Comparison of ENCODE assay signal across 8 cellular contexts in the genomic region with DNA sequence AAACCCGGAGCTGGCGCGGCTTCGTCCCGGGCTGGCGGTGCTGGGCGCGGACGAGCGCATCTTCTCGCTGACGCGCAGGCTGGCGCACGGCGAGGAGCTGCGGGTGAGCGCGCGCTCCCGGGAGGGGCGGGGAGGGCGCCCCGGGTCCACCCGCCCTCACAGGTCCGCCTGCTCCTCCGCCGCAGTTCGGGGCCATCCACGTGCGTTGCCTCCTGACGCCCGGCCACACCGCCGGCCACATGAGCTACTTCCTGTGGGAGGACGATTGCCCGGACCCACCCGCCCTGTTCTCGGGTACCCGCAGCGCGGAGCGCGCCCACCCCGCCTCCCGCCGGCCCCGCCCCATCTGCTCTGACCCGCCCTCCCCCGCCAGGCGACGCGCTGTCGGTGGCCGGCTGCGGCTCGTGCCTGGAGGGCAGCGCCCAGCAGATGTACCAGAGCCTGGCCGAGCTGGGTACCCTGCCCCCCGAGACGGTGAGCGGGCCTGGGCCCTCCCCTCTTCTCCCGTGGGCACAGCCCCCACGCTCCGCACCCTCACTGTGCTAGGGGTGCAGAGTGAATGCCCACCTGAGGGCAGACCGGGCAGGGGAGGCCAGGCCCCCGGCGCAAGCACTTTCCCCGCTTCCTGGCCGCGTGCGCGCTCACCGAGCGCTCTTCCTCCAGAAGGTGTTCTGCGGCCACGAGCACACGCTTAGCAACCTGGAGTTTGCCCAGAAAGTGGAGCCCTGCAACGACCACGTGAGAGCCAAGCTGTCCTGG. TPM values are rescaled to one million over a fixed set of nuclear protein-coding genes. Genes with fewer than 3 reads are reported as not detected.
DNase-seq lines count a peak whose midpoint lies in the region; ATAC-seq, FAIRE-seq and TF ChIP-seq lines count a peak whose summit lies in the region.

No MANE protein-coding gene starts in this region.

- peak; percentile 77 to 82 for ATAC-seq in naive B cell (ENCODE audit: low read depth in 2 of 2)
- ATAC-seq in GM18873 (IDR thresholded peaks at IDR 0.05; ENCODE audit: low FRiP score, unreplicated experiment) = no peak

- H3K4me3 ChIP-seq in esophagus (ENCODE audit: low read depth in 1 of 2, low read length in 2 of 2) = peak overlapping the region; percentile 26 to 34
- peak overlapping the region; percentile 39 to 44 for H3K4me3 ChIP-seq in tibial artery

- WGBS in esophagus, 2 donors = 1% methylated on average over 27 to 80 of the region's 80 CpGs

- H3K36me3 Mint-ChIP-seq in naive B cell = no peaks in the 10 kb centered on the region

- H3K27me3 ChIP-seq in esophagus (ENCODE audit: control insufficient read depth in 1 of 2, insufficient read depth in 2 of 2, low read length in 2 of 2) (peaks cover 0 to 8% of the 10 kb centered on the region in 2 donors), tibial artery (peaks cover 0 to 45% of the 10 kb centered on the region in 2 donors)

- peaks cover 0 to 18% of the 10 kb centered on the region in 2 donors for H3K36me3 ChIP-seq in esophagus (ENCODE audit: control insufficient read depth in 2 of 2, insufficient read depth in 2 of 2, low read length in 1 of 2)
- H3K36me3 ChIP-seq in tibial artery = peaks cover 6 to 41% (median 13%) of the 10 kb centered on the region in 3 donors

- TF ChIP-seq CTCF in tibial artery (IDR thresholded peaks at IDR 0.05) = no peak

- TF ChIP-seq POLR2A in H54 (IDR thresholded peaks at IDR 0.05; ENCODE audit: low read depth, low read length) = 0 out of 2 replicates have a peak, but pooled peaks have one; percentile 28

- intact Hi-C loops in tibial artery (cut with DNase I; ENCODE audit: low total_unique reads) = no loop called here

- H3K4me1 ChIP-seq in esophagus (ENCODE audit: control insufficient read depth in 2 of 2, insufficient read depth in 2 of 2, low read length in 1 of 2) (peaks cover 5 to 22% of the 10 kb centered on the region in 2 donors), tibial artery (peaks cover 0 to 31% (median 29%) of the 10 kb centered on the region in 4 donors)

- peaks cover 0 to 5% (median 0%) of the 10 kb centered on the region in 3 donors for H3K4me1 Mint-ChIP-seq in naive B cell

- no peaks in the 10 kb centered on the region for H3K27me3 Mint-ChIP-seq in naive B cell

- peak overlapping the region in 2 of 6 donors; percentile 15 to 43 for H3K27ac Mint-ChIP-seq in naive B cell

- DNase-seq in D341Med (ENCODE audit: low spot score) (peak; percentile 84), H54 (ENCODE audit: insufficient read length, low spot score) (peak; percentile 95), NCI-H82 (lab: John Stamatoyannopoulos, UW) (peak; percentile 84), activated T-cell treated with anti-CD3 and anti-CD28 coated beads for 48 hours (ENCODE audit: low read depth) (peak; percentile 66), naive B cell (peak; percentile 77), tibial artery (peak in 1 of 2 donors; percentile 49)

- H3K9me3 ChIP-seq in esophagus (ENCODE audit: control insufficient read depth in 2 of 2, insufficient read depth in 1 of 2, low read depth in 1 of 2, low read length in 1 of 2) = no peaks in the 10 kb centered on the region
- H3K9me3 ChIP-seq in tibial artery = no peaks in the 10 kb centered on the region

- no peak overlapping the region for H3K27ac ChIP-seq in esophagus (ENCODE audit: low read depth in 2 of 2, low read length in 1 of 2)
- H3K27ac ChIP-seq in tibial artery = no peak overlapping the region

- peak overlapping the region in 6 of 8 donors; percentile 49 to 75 (median 55) for H3K4me3 Mint-ChIP-seq in naive B cell

- H3K9me3 Mint-ChIP-seq in naive B cell = no peaks in the 10 kb centered on the region

- FAIRE-seq in H54 (lab: Jason Lieb, UNC) = no peak

RNA-seq across cellular contexts. Expression of a gene that starts 1.4 kb away (rescaled TPM):
- 1 to 10 TPM; 1.6 to 3.4 TPM for polyA plus RNA-seq in esophagus
- polyA plus RNA-seq in naive B cell (ENCODE audit: low read depth in 6 of 6) = 1 to 10 TPM; 1.5 to 8.5 (median 2.9) TPM

RNA-seq across cellular contexts. Expression of a gene that starts 2.1 kb away (rescaled TPM):
- under 1 TPM; 0.28 to 0.86 TPM for polyA plus RNA-seq in esophagus
- polyA plus RNA-seq in naive B cell (ENCODE audit: low read depth in 6 of 6) = under 1 TPM in 2 of 6 donors, not detected in 4; 0.41 to 0.95 TPM

RNA-seq across cellular contexts. Expression of a gene that starts 7.4 kb away (rescaled TPM):
- polyA plus RNA-seq in esophagus (10 to 100 TPM; 17.9 to 22.4 TPM), naive B cell (ENCODE audit: low read depth in 6 of 6) (10 to 100 TPM; 21.5 to 62.0 (median 38.0) TPM)

RNA-seq across cellular contexts. Expression of a gene that starts 12.5 kb away (rescaled TPM):
- 10 to 100 TPM; 21.9 to 41.2 TPM for polyA plus RNA-seq in esophagus
- 10 to 100 TPM; 14.1 to 29.6 (median 20.5) TPM for polyA plus RNA-seq in naive B cell (ENCODE audit: low read depth in 6 of 6)

RNA-seq across cellular contexts. Expression of a gene that starts 13.4 kb away (rescaled TPM):
- 10 to 100 TPM in 1 of 2 donors, 1 to 10 TPM in 1; 6.5 to 11.5 TPM for polyA plus RNA-seq in esophagus
- 10 to 100 TPM in 1 of 6 donors, 1 to 10 TPM in 4, not detected in 1; 4.0 to 10.2 (median 6.2) TPM for polyA plus RNA-seq in naive B cell (ENCODE audit: low read depth in 6 of 6)
